ENCODE assay signal across 1 cellular context in the genomic region with DNA sequence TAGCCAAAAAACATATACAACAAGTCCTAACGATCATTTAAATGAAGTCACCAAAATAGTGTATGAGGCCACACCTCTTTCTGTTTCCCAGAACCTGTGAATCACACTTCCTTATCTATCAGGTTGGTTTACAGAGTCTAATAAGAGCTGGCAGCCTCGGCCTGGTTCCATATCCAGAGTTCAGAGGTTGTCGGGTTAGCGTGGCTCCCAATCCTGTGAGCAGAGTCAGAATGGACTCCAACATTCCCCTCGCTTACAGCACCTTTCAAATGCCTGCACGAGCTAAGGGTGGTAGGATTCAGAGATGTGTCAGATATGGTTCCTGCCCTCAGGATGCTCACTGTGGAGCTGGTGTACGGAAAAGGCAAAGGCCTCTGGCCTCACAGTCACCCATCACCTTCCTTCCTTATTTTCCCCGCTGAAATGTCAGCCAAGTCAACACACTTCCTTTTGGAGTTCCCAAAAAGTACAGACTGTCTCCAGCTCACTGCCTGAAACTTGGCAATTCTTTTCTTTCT.
A peak's percentile ranks its signal among the peaks of the same experiment; 100 is the strongest.
TF ChIP-seq lines count a peak whose summit lies in the region.

No MANE protein-coding gene starts in this region.

TF ChIP-seq in K562, 482 proteins besides CTCF, POLR2A, EP300 and RAD21 (continued from another document and continues in another):
- TF ChIP-seq, protein P1, sequence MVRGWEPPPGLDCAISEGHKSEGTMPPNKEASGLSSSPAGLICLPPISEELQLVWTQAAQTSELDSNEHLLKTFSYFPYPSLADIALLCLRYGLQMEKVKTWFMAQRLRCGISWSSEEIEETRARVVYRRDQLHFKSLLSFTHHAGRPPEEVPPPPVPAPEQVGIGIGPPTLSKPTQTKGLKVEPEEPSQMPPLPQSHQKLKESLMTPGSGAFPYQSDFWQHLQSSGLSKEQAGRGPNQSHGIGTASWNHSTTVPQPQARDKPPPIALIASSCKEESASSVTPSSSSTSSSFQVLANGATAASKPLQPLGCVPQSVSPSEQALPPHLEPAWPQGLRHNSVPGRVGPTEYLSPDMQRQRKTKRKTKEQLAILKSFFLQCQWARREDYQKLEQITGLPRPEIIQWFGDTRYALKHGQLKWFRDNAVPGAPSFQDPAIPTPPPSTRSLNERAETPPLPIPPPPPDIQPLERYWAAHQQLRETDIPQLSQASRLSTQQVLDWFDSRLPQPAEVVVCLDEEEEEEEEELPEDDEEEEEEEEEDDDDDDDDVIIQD (CRISPR knock-in tag; IDR thresholded peaks at IDR 0.05) = no peak
- TF ChIP-seq, protein P2, sequence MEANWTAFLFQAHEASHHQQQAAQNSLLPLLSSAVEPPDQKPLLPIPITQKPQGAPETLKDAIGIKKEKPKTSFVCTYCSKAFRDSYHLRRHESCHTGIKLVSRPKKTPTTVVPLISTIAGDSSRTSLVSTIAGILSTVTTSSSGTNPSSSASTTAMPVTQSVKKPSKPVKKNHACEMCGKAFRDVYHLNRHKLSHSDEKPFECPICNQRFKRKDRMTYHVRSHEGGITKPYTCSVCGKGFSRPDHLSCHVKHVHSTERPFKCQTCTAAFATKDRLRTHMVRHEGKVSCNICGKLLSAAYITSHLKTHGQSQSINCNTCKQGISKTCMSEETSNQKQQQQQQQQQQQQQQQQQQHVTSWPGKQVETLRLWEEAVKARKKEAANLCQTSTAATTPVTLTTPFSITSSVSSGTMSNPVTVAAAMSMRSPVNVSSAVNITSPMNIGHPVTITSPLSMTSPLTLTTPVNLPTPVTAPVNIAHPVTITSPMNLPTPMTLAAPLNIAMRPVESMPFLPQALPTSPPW (CRISPR knock-in tag; IDR thresholded peaks at IDR 0.05) = no peak
- TF ChIP-seq MEIS2 (IDR thresholded peaks at IDR 0.05; ENCODE audit: partially characterized antibody) (peak; percentile 18), ZC3H8 (IDR thresholded peaks at IDR 0.05) (no peak), THRB (CRISPR knock-in tag; conservative IDR thresholded peaks at IDR 0.05) (no peak), WHSC1 (IDR thresholded peaks at IDR 0.05; ENCODE audit: low read length) (no peak), CHD7 (IDR thresholded peaks at IDR 0.05; ENCODE audit: low read depth, low read length) (no peak), BRD9 (IDR thresholded peaks at IDR 0.05; ENCODE audit: low read depth, partially characterized antibody) (no peak), ZBTB40 (IDR thresholded peaks at IDR 0.05) (no peak), ZBTB40 (CRISPR knock-in tag; IDR thresholded peaks at IDR 0.05) (no peak), ZBTB7A (IDR thresholded peaks at IDR 0.05; ENCODE audit: borderline replicate concordance, control insufficient read depth, low read depth, low read length) (no peak)
- TF ChIP-seq, protein P3, sequence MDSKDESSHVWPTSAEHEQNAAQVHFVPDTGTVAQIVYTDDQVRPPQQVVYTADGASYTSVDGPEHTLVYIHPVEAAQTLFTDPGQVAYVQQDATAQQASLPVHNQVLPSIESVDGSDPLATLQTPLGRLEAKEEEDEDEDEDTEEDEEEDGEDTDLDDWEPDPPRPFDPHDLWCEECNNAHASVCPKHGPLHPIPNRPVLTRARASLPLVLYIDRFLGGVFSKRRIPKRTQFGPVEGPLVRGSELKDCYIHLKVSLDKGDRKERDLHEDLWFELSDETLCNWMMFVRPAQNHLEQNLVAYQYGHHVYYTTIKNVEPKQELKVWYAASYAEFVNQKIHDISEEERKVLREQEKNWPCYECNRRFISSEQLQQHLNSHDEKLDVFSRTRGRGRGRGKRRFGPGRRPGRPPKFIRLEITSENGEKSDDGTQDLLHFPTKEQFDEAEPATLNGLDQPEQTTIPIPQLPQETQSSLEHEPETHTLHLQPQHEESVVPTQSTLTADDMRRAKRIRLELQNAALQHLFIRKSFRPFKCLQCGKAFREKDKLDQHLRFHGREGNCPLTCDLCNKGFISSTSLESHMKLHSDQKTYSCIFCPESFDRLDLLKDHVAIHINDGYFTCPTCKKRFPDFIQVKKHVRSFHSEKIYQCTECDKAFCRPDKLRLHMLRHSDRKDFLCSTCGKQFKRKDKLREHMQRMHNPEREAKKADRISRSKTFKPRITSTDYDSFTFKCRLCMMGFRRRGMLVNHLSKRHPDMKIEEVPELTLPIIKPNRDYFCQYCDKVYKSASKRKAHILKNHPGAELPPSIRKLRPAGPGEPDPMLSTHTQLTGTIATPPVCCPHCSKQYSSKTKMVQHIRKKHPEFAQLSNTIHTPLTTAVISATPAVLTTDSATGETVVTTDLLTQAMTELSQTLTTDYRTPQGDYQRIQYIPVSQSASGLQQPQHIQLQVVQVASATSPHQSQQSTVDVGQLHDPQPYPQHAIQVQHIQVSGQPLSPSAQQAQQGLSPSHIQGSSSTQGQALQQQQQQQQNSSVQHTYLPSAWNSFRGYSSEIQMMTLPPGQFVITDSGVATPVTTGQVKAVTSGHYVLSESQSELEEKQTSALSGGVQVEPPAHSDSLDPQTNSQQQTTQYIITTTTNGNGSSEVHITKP (IDR thresholded peaks at IDR 0.05; ENCODE audit: partially characterized antibody) = no peak
